ENCODE assay signal across 15 cellular contexts in genomic region chr15:58261368-58261767, GRCh38.
"Had no signal": no experiment of that assay in that cellular context is flagged by ENCODE, and none has a peak within 500 bp of the region (broad histone marks: within the 10 kb centered on the region; RNA-seq: fewer than 3 reads in every experiment).

No MANE protein-coding gene starts in this region.

- H2AFZ ChIP-seq: neural progenitor cell had no signal

- H3K36me3 ChIP-seq: left lung, neural progenitor cell, ovary, upper lobe of right lung had no signal

- H3K4me3 ChIP-seq: left lung, neural progenitor cell, ovary, upper lobe of right lung had no signal

- DNase-seq: activated CD4-positive, alpha-beta T cell treated with anti-CD3 and anti-CD28 coated beads for 36 hours; activated CD4-positive, alpha-beta T cell treated with anti-CD3 and anti-CD28 coated beads, Interleukin-2, amount 50 U/mL, for 48 hours; activated gamma-delta T cell; effector CD4-positive, alpha-beta T cell; glutamatergic neuron; kidney; left lung; naive thymus-derived CD4-positive, alpha-beta T cell; ovary; stimulated activated CD4-positive, alpha-beta T cell treated with anti-CD3 and anti-CD28 coated beads, Interleukin-1b, Interleukin-23, amount 100 ng/mL, for 48 hours; stimulated activated CD8-positive, alpha-beta memory T cell treated with anti-CD3 and anti-CD28 coated beads, Interleukin-4, amount 100 ng/mL, for 48 hours; stimulated activated naive CD4-positive, alpha-beta T cell; upper lobe of right lung had no signal

- H3K9ac ChIP-seq: neural progenitor cell had no signal

- H3K27ac ChIP-seq: left lung, neural progenitor cell, ovary, upper lobe of right lung had no signal

- H3K9me3 ChIP-seq: left lung, ovary, upper lobe of right lung had no signal

- H3K4me1 ChIP-seq: left lung, upper lobe of right lung had no signal

- H3K4me2 ChIP-seq: neural progenitor cell had no signal

- H3K27me3 ChIP-seq: left lung, neural progenitor cell, ovary, upper lobe of right lung had no signal

- ATAC-seq: activated CD4-positive, alpha-beta T cell treated with anti-CD3 and anti-CD28 coated beads for 36 hours; naive thymus-derived CD4-positive, alpha-beta T cell; upper lobe of right lung; WTC11 had no signal
